Comparison of ENCODE assay signal across 16 cellular contexts in the genomic region with DNA sequence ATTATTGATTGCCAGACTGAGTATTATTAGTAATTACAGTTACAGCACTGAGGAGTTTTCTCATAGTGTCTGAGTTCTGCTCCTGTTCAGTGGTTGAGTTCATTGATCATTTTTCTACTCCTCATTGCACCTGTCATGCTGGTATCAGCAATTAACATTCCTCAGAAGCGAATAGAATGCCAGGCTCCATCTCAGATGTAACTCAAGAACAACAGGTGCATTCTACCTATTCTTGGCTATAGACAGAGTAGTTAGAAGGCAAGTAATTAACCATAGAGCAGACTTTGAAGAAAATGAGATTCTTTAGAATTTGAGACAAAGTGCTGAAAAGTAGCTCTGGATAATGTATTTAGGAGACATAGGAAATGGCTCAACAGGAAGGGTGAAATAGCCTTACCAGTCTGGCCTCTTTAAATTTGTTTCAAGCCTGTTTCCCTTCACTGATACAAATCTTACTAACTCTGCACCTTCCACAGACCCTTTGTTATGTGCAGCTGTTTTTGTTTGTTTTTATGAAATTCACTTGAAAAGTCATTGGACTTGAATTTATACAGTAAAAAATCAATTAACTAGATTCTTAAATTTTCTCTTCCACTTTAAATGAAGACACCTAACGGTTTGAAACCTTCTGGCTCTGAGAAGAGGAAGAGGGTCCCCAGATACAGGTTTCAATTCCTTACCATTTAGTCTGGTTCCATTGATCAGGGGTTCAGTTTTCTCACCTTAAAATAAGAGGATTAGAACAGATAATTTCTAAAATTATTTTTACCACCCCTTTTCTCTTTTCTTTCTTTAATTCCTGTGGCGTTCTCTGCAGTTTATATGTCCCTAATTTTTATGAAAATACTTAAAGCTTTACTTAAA.
DNase-seq lines count a peak whose midpoint lies in the region; ATAC-seq, FAIRE-seq and TF ChIP-seq lines count a peak whose summit lies in the region.
"Had no signal": no experiment of that assay in that cellular context is flagged by ENCODE, and none has a peak within 500 bp of the region (broad histone marks: within the 10 kb centered on the region; RNA-seq: fewer than 3 reads in every experiment).

No MANE protein-coding gene starts in this region.

- H3K9me1 ChIP-seq in IMR-90 (ENCODE audit: insufficient read depth, low read length), result peaks cover 12% of the 10 kb centered on the region

- H3K9ac ChIP-seq in IMR-90 (ENCODE audit: low read depth, low read length) (no peak overlapping the region), GM12878 (ENCODE audit: control insufficient read depth, insufficient read depth, low read length) (no peak overlapping the region), neural progenitor cell (no peak overlapping the region)

- no peak overlapping the region for H4K5ac ChIP-seq in IMR-90 (ENCODE audit: low read depth, low read length)

- peaks cover 31 to 70% of the 10 kb centered on the region in 2 experiments for H3K79me1 ChIP-seq in IMR-90 (ENCODE audit: low read depth in 1 of 2, low read length in 2 of 2)

- no peaks in the 10 kb centered on the region for H3K9me3 ChIP-seq in IMR-90 (ENCODE audit: control insufficient read depth, insufficient read depth, low read length)
- peaks cover 2% of the 10 kb centered on the region; the same call in 1 of the 3 replicates for H3K9me3 ChIP-seq in GM12878 (replicated peaks; ENCODE audit: control insufficient read depth, insufficient read depth, low read length)
- H3K9me3 ChIP-seq in neural progenitor cell (ENCODE audit: low read depth), result no peaks in the 10 kb centered on the region
- H3K9me3 ChIP-seq: esophagus squamous epithelium, MG63, Peyer's patch had no signal

- H3K4ac ChIP-seq in IMR-90 (ENCODE audit: low read depth, low read length), result no peak overlapping the region

- FAIRE-seq in GM12878 (lab: Jason Lieb, UNC), result no peak

- H4K20me1 ChIP-seq in IMR-90 (ENCODE audit: insufficient read depth, low read length) (peaks cover 49% of the 10 kb centered on the region), GM12878 (ENCODE audit: control insufficient read depth, insufficient read depth) (no peaks in the 10 kb centered on the region), neural progenitor cell (ENCODE audit: low read depth) (peaks cover 15% of the 10 kb centered on the region)

- intact Hi-C loops in IMR-90 (cut with micrococcal nuclease), result no loop called here
- intact Hi-C loops in GM12878 (cut with micrococcal nuclease; ENCODE audit: unreplicated experiment), result loop anchor here (2.0 kb wide), 2 partner anchors 16 to 64 kb away; no protein-coding TSS in a partner anchor

- peaks cover 48% of the 10 kb centered on the region for H3K4me1 Mint-ChIP-seq in neural progenitor cell
- H3K4me1 Mint-ChIP-seq in activated CD4-positive, alpha-beta memory T cell treated with anti-CD3 and anti-CD28 coated beads, Interleukin-2, amount 10 ng/mL, durations not matched to agents 7 days and 5 days, result peaks cover 44% of the 10 kb centered on the region

- no peaks in the 10 kb centered on the region for H3K27me3 Mint-ChIP-seq in neural progenitor cell (ENCODE audit: insufficient read depth, low read depth)
- no peaks in the 10 kb centered on the region for H3K27me3 Mint-ChIP-seq in activated CD4-positive, alpha-beta memory T cell treated with anti-CD3 and anti-CD28 coated beads, Interleukin-2, amount 10 ng/mL, durations not matched to agents 7 days and 5 days

- TF ChIP-seq POLR2A in IMR-90 (IDR thresholded peaks at IDR 0.05; ENCODE audit: low read depth, low read length) (no peak), GM12878 (IDR thresholded peaks at IDR 0.05; ENCODE audit: low read depth, low read length) (no peak)

- BruUV-seq in IMR-90 (replicated peaks; lab: Mats Ljungman, UMichigan) (no TSS peak), GM12878 (replicated peaks; lab: Mats Ljungman, UMichigan) (TSS peak; percentile 65)

- H3K4me3 ChIP-seq in IMR-90 (ENCODE audit: insufficient read depth, low read depth, low read length) (no peak overlapping the region), GM12878 (peak overlapping the region; percentile 9; the same call in 1 of the 2 replicates), neural progenitor cell (no peak overlapping the region)
- H3K4me3 ChIP-seq: esophagus squamous epithelium, MG63, Peyer's patch had no signal

- no peak overlapping the region for H2BK5ac ChIP-seq in IMR-90 (ENCODE audit: low read depth, low read length, poor library complexity, severe bottlenecking)

- CTCF ChIA-PET in IMR-90 (lab: Yijun Ruan, JAX), result no interaction called here
- CTCF ChIA-PET in GM12878 (lab: Yijun Ruan, JAX), result interaction anchor here (0.7 to 2.1 kb wide), 9 partner anchors 9 to 113 kb away, joined by 3 to 7 read pairs (median 3); no protein-coding TSS in a partner anchor
- CTCF ChIA-PET in activated CD4-positive, alpha-beta memory T cell treated with anti-CD3 and anti-CD28 coated beads, Interleukin-2, amount 10 ng/mL, durations not matched to agents 7 days and 5 days (lab: Charles Lee), result no interaction called here

- H3F3A ChIP-seq in neural progenitor cell (ENCODE audit: low read depth), result peaks cover 17% of the 10 kb centered on the region

- H3K27me3 ChIP-seq in IMR-90 (ENCODE audit: control insufficient read depth, insufficient read depth, low read length) (no peaks in the 10 kb centered on the region), GM12878 (replicated peaks in 1 of 2; ENCODE audit: control insufficient read depth in 2 of 2, insufficient read depth in 2 of 2, low read length in 1 of 2) (no peaks in the 10 kb centered on the region), neural progenitor cell (no peaks in the 10 kb centered on the region)
- H3K27me3 ChIP-seq: esophagus squamous epithelium, MG63, Peyer's patch had no signal

- SMC1A ChIA-PET in GM12878 (lab: Charles Lee; ENCODE audit: uncharacterized antibody, unreplicated experiment), result interaction anchor here (0.7 to 23.1 kb wide), 21 partner anchors 8 to 335 kb away, joined by 3 to 441 read pairs (median 5); no protein-coding TSS in a partner anchor

- no peak overlapping the region for H2AK9ac ChIP-seq in IMR-90 (replicated peaks; ENCODE audit: low read depth, low read length, poor library complexity)

- H2BK20ac ChIP-seq in IMR-90 (ENCODE audit: low read depth, low read length), result no peak overlapping the region

- no peak overlapping the region for H3K4me3 Mint-ChIP-seq in neural progenitor cell
- no peak overlapping the region for H3K4me3 Mint-ChIP-seq in activated CD4-positive, alpha-beta memory T cell treated with anti-CD3 and anti-CD28 coated beads, Interleukin-2, amount 10 ng/mL, durations not matched to agents 7 days and 5 days
- H3K4me3 Mint-ChIP-seq: activated naive CD8-positive, alpha-beta T cell treated with anti-CD3 and anti-CD28 coated beads, Interleukin-2, amount 50 U/mL, for 24 hours had no signal

- H2BK15ac ChIP-seq in IMR-90 (ENCODE audit: low read depth, low read length), result no peak overlapping the region

- H3K18ac ChIP-seq in IMR-90 (ENCODE audit: low read depth, low read length), result no peak overlapping the region

- dilution Hi-C loops in IMR-90 (cut with HindIII; ENCODE audit: low sequenced_read_pairs, unreplicated experiment), result no loop called here

- H3K4me1 ChIP-seq in IMR-90 (ENCODE audit: control insufficient read depth, insufficient read depth, low read length) (peaks cover 14% of the 10 kb centered on the region), GM12878 (ENCODE audit: control insufficient read depth, insufficient read depth, low read length) (peaks cover 54% of the 10 kb centered on the region), neural progenitor cell (peaks cover 41% of the 10 kb centered on the region)

- H2AK5ac ChIP-seq in IMR-90 (ENCODE audit: low read depth, low read length), result no peak overlapping the region

- POLR2A ChIA-PET in IMR-90 (lab: Charles Lee; ENCODE audit: unreplicated experiment), result interaction anchor here (0.6 kb wide), 1 partner anchor 108 kb away, joined by 3 read pairs; no protein-coding TSS in a partner anchor
- POLR2A ChIA-PET in GM12878 (lab: Charles Lee), result interaction anchor here (0.7 to 6.8 kb wide), 6 partner anchors 9 to 85 kb away, joined by 3 to 54 read pairs (median 4); no protein-coding TSS in a partner anchor
- POLR2A ChIA-PET in activated CD4-positive, alpha-beta memory T cell treated with anti-CD3 and anti-CD28 coated beads, Interleukin-2, amount 10 ng/mL, durations not matched to agents 7 days and 5 days (lab: Charles Lee), result interaction anchor here (1.0 to 1.6 kb wide), 2 partner anchors 9 to 42 kb away, joined by 3 to 5 read pairs; no protein-coding TSS in a partner anchor

- TF ChIP-seq EP300 in GM12878 (IDR thresholded peaks at IDR 0.05; ENCODE audit: borderline replicate concordance in 1 of 2, control insufficient read depth in 1 of 2, low read depth in 2 of 2, low read length in 2 of 2), result peak in 1 of 2 experiments; percentile 55; a peak in 1 of 4 replicates

- H3K4me2 ChIP-seq in IMR-90 (ENCODE audit: low read depth, low read length) (no peak overlapping the region), GM12878 (ENCODE audit: control insufficient read depth, insufficient read depth) (peak overlapping the region; percentile 34; the same call in 1 of the 2 replicates), neural progenitor cell (peak overlapping the region; percentile 19)

- RAD21 ChIA-PET in GM12878 (lab: Charles Lee; ENCODE audit: unreplicated experiment), result interaction anchor here (0.6 to 6.8 kb wide), 12 partner anchors 10 to 319 kb away, joined by 3 to 71 read pairs (median 5); no protein-coding TSS in a partner anchor

- TF ChIP-seq CTCF in IMR-90 (conservative IDR thresholded peaks at IDR 0.05; ENCODE audit: low read depth, low read length) (no peak), GM12878 (IDR thresholded peaks at IDR 0.05 in 2 of 3, conservative IDR thresholded peaks at IDR 0.05 in 1 of 3; ENCODE audit: control insufficient read depth in 2 of 3, extremely low read depth in 1 of 3, insufficient read depth in 1 of 3, low read depth in 3 of 3, low read length in 3 of 3) (no peak), neural progenitor cell (IDR thresholded peaks at IDR 0.05) (no peak)

- peaks cover 17% of the 10 kb centered on the region for H3K36me3 Mint-ChIP-seq in neural progenitor cell
- no peaks in the 10 kb centered on the region for H3K36me3 Mint-ChIP-seq in activated CD4-positive, alpha-beta memory T cell treated with anti-CD3 and anti-CD28 coated beads, Interleukin-2, amount 10 ng/mL, durations not matched to agents 7 days and 5 days (ENCODE audit: low read depth)

- ATAC-seq in IMR-90 (ENCODE audit: low read depth), result no peak
- peak; percentile 40 for ATAC-seq in GM12878
- ATAC-seq in HG03139 (IDR thresholded peaks at IDR 0.05; ENCODE audit: unreplicated experiment), result no peak
- no peak for ATAC-seq in GM19035 (IDR thresholded peaks at IDR 0.05; ENCODE audit: unreplicated experiment)
- ATAC-seq: activated naive CD8-positive, alpha-beta T cell treated with anti-CD3 and anti-CD28 coated beads, Interleukin-2, amount 50 U/mL, for 24 hours had no signal

- H2AFZ ChIP-seq in IMR-90 (replicated peaks; ENCODE audit: low read length, poor library complexity) (no peak overlapping the region), GM12878 (ENCODE audit: control insufficient read depth, low read depth, low read length) (no peak overlapping the region), neural progenitor cell (replicated peaks) (no peak overlapping the region)

- no peak overlapping the region for H4K91ac ChIP-seq in IMR-90 (ENCODE audit: insufficient read depth, low read depth, low read length)

- H3K23ac ChIP-seq in IMR-90 (ENCODE audit: low read depth, low read length), result peak overlapping the region; percentile 59; the same call in 1 of the 2 replicates

- H3K14ac ChIP-seq in IMR-90 (replicated peaks; ENCODE audit: low read depth, low read length), result no peak overlapping the region

- in situ Hi-C loops in IMR-90 (cut with MboI; ENCODE audit: low sequenced_read_pairs), result no loop called here
- in situ Hi-C loops in GM12878 (cut with MboI), result no loop called here

- H2BK120ac ChIP-seq in IMR-90 (ENCODE audit: low read depth, low read length), result no peak overlapping the region

- no peak overlapping the region for H3K27ac Mint-ChIP-seq in neural progenitor cell
- H3K27ac Mint-ChIP-seq in activated CD4-positive, alpha-beta memory T cell treated with anti-CD3 and anti-CD28 coated beads, Interleukin-2, amount 10 ng/mL, durations not matched to agents 7 days and 5 days, result no peak overlapping the region
- H3K27ac Mint-ChIP-seq: activated naive CD8-positive, alpha-beta T cell treated with anti-CD3 and anti-CD28 coated beads, Interleukin-2, amount 50 U/mL, for 24 hours had no signal

- DNase-seq in DMS79 (lab: John Stamatoyannopoulos, UW) (peak; percentile 51), IMR-90 (no peak), GM12878 (ENCODE audit: low read depth, low spot score) (no peak), neural progenitor cell (ENCODE audit: low spot score) (peak; percentile 47)
- no peak for DNase-seq in activated effector memory CD4-positive, alpha-beta T cell treated with anti-CD3 and anti-CD28 coated beads, Interleukin-2, amount 50 U/mL, for 16 hours
- DNase-seq in activated CD4-positive, alpha-beta memory T cell treated with anti-CD3 and anti-CD28 coated beads, Interleukin-2, amount 10 ng/mL, durations not matched to agents 7 days and 5 days, result no peak
- DNase-seq: activated CD4-positive, alpha-beta T cell treated with anti-CD3 and anti-CD28 coated beads for 48 hours; activated naive CD8-positive, alpha-beta T cell treated with anti-CD3 and anti-CD28 coated beads, Interleukin-2, amount 50 U/mL, for 24 hours; C1 segment of cervical spinal cord; esophagus squamous epithelium; MG63; NCI-H345; Peyer's patch; stimulated activated CD4-positive, alpha-beta T cell treated with anti-CD3 and anti-CD28 coated beads, Interleukin-4, amount 100 ng/mL, for 1 hour had no signal

- H3K27ac ChIP-seq in IMR-90 (ENCODE audit: insufficient read depth, low read length) (no peak overlapping the region), GM12878 (ENCODE audit: control insufficient read depth, insufficient read depth) (peak overlapping the region; percentile 48), neural progenitor cell (peak overlapping the region; percentile 76)
- H3K27ac ChIP-seq: esophagus squamous epithelium, Peyer's patch had no signal

- peaks cover 7% of the 10 kb centered on the region for H3K36me3 ChIP-seq in IMR-90 (ENCODE audit: control insufficient read depth, insufficient read depth, low read length)
- H3K36me3 ChIP-seq in GM12878 (ENCODE audit: control insufficient read depth in 2 of 2, insufficient read depth in 2 of 2, low read length in 1 of 2), result peaks cover 3 to 10% of the 10 kb centered on the region in 2 experiments; a peak in 1 of 4 replicates
- no peaks in the 10 kb centered on the region for H3K36me3 ChIP-seq in neural progenitor cell
- H3K36me3 ChIP-seq: esophagus squamous epithelium, Peyer's patch had no signal

- TF ChIP-seq RAD21 in IMR-90 (IDR thresholded peaks at IDR 0.05; ENCODE audit: low read length), result no peak
- TF ChIP-seq RAD21 in GM12878 (IDR thresholded peaks at IDR 0.05; ENCODE audit: insufficient read depth, low read depth, low read length), result no peak

- no peak overlapping the region for H4K8ac ChIP-seq in IMR-90 (ENCODE audit: low read depth in 2 of 2, low read length in 2 of 2)

- H3K79me2 ChIP-seq in GM12878 (ENCODE audit: control insufficient read depth, insufficient read depth, low read length) (peaks cover 75% of the 10 kb centered on the region), neural progenitor cell (ENCODE audit: low read depth) (peaks cover 58% of the 10 kb centered on the region)

- peaks cover 15% of the 10 kb centered on the region for H3K9me3 Mint-ChIP-seq in neural progenitor cell
- no peaks in the 10 kb centered on the region for H3K9me3 Mint-ChIP-seq in activated CD4-positive, alpha-beta memory T cell treated with anti-CD3 and anti-CD28 coated beads, Interleukin-2, amount 10 ng/mL, durations not matched to agents 7 days and 5 days
- H3K9me3 Mint-ChIP-seq: activated naive CD8-positive, alpha-beta T cell treated with anti-CD3 and anti-CD28 coated beads, Interleukin-2, amount 50 U/mL, for 24 hours had no signal

- WGBS in IMR-90 (ENCODE audit: extremely low coverage in 2 of 2, insufficient read length in 1 of 2), 2 experiments, result no CpG with 5 or more reads among the region's 3 CpGs
- 58% methylated on average over 3 of the region's 3 CpGs for WGBS in GM12878 (ENCODE audit: insufficient coverage, insufficient replicate concordance, low lambda C conversion rate, missing lambda C conversion rate)

- H3K56ac ChIP-seq in IMR-90 (ENCODE audit: extremely low read depth, insufficient read depth, low read length), result no peak overlapping the region

Comparison
In these comparisons a context has a peak if more than half of its experiments do, and no peak if none do; other contexts are left out.
1. DNase-seq: peak in DMS79 (single experiment) and neural progenitor cell (single experiment); none in IMR-90 (single experiment), GM12878 (single experiment), activated effector memory CD4-positive, alpha-beta T cell treated with anti-CD3 and anti-CD28 coated beads, Interleukin-2, amount 50 U/mL, for 16 hours (single experiment) and activated CD4-positive, alpha-beta memory T cell treated with anti-CD3 and anti-CD28 coated beads, Interleukin-2, amount 10 ng/mL, durations not matched to agents 7 days and 5 days (single experiment).